ENCODE assay signal across 1 cellular context in the genomic region with DNA sequence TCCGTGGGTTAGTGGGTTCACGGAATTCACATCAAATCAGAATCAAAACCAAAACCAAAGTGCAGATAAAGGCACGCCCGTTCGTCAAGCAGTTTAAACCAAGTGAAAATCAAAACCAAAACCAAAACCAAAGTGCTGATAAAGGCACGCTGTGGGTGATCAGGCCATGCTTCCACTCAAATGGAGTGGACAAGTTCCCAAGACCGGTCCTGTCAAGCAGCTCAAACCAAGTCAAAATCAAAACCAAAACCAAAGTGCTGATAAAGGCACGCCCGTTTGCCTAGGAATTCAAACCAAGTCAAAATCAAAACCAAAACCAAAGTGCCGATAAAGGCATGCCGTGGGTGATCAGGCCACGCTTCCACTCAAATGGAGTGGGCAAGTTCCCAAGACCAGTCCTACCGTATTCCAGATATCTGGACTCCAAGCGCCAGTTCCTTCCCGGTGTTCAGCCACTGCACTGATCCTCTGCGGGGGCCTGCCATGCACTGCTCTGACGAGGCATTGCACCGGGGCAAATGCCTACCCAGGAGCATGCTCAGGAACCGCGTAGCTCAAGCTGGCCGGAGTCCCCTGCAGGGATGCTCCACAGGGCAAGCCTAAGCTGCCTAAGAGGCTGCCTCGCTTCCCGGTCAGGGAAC.
A peak's percentile ranks its signal among the peaks of the same experiment; 100 is the strongest.
TF ChIP-seq lines count a peak whose summit lies in the region.

No MANE protein-coding gene starts in this region.

TF ChIP-seq in K562, 482 proteins besides CTCF, POLR2A, EP300 and RAD21:
- TF ChIP-seq RCOR1 (IDR thresholded peaks at IDR 0.05; ENCODE audit: borderline replicate concordance in 1 of 2, low read depth in 2 of 2, low read length in 2 of 2) (peak in 1 of 2 experiments; percentile 47; a peak in 1 of 4 replicates), HDAC1 (IDR thresholded peaks at IDR 0.05) (peak in 1 of 2 experiments; percentile 53; a peak in 1 of 4 replicates), NRF1 (conservative IDR thresholded peaks at IDR 0.05 in 1 of 2, IDR thresholded peaks at IDR 0.05 in 1 of 2) (peak; percentile 22 to 44; a peak in 3 of 4 replicates), KDM1A (IDR thresholded peaks at IDR 0.05) (peak; percentile 82 to 88)
TF ChIP-seq in K562: peak in this region for 4; not testable (repeated sequence) for 478.
